28 cellular contexts compared by ENCODE assay signal in genomic region chr1:233300326-233300725, GRCh38. TPM values are rescaled to one million over a fixed set of nuclear protein-coding genes. Genes with fewer than 3 reads are reported as not detected.
DNase-seq lines count a peak whose midpoint lies in the region; ATAC-seq, FAIRE-seq and TF ChIP-seq lines count a peak whose summit lies in the region.
"Had no signal": no experiment of that assay in that cellular context is flagged by ENCODE, and none has a peak within 500 bp of the region (broad histone marks: within the 10 kb centered on the region; RNA-seq: fewer than 3 reads in every experiment).

No MANE protein-coding gene starts in this region.

- TF ChIP-seq EP300 in HepG2 (IDR thresholded peaks at IDR 0.05; ENCODE audit: low read depth in 2 of 2, low read length in 2 of 2) (no peak), HepG2 (CRISPR knock-in tag; IDR thresholded peaks at IDR 0.05; ENCODE audit: borderline replicate concordance) (no peak)

- H4K20me1 ChIP-seq in HepG2 (ENCODE audit: insufficient read depth, low read length), result no peaks in the 10 kb centered on the region

- H3K36me3 ChIP-seq in HepG2 (replicated peaks in 1 of 2; ENCODE audit: control insufficient read depth in 1 of 2, insufficient read depth in 2 of 2, low read length in 2 of 2), result no peaks in the 10 kb centered on the region
- H3K36me3 ChIP-seq: BE2C had no signal

- no peak for FAIRE-seq in HepG2 (lab: Jason Lieb, UNC)
- FAIRE-seq: GM19239, K562, RCC 7860 had no signal

- DNase-seq in activated CD4-positive, alpha-beta T cell treated with anti-CD3 and anti-CD28 coated beads, Interleukin-2, amount 10 ng/mL, durations not matched to agents 24 days and 14 days, result peak; percentile 45
- no peak for DNase-seq in activated CD4-positive, alpha-beta T cell treated with anti-CD3 and anti-CD28 coated beads for 48 hours
- DNase-seq in amniotic epithelial cell (ENCODE audit: low read depth) (peak; percentile 21), fibroblast of peridontal ligament (ENCODE audit: extremely low read depth) (peak; percentile 23), HepG2 (ENCODE audit: low spot score) (no peak), dedifferentiated amniotic fluid mesenchymal stem cell (ENCODE audit: extremely low spot score) (no peak)
- DNase-seq in effector CD4-positive, alpha-beta T cell, result no peak
- DNase-seq: BE2C; CD8-positive, alpha-beta memory T cell; DMS 273 treated with DMSO at 0.1 percent for 48 hours; DMS79; EL; GM23248; Kasumi-1; NCI-H1105 treated with DMSO at 0.1 percent for 48 hours; NCI-H146; NCI-H2029; NCI-H446; NCI-H524 treated with DMSO at 0.1 percent for 48 hours; NCI-H774; SK-N-SH had no signal

- WGBS in HepG2 (ENCODE audit: low lambda C conversion rate), result 0% methylated on average over 2 of the region's 2 CpGs

- H3K9me3 ChIP-seq in HepG2 (ENCODE audit: low read length), result no peaks in the 10 kb centered on the region
- H3K9me3 ChIP-seq: BE2C had no signal

- H3K27me3 ChIP-seq in HepG2 (ENCODE audit: control insufficient read depth in 1 of 2, insufficient read depth in 2 of 2, low read length in 2 of 2), result no peaks in the 10 kb centered on the region
- H3K27me3 ChIP-seq: BE2C had no signal

- no peak overlapping the region for H3K4me2 ChIP-seq in HepG2 (ENCODE audit: low read depth, low read length)
- H3K4me2 ChIP-seq: SK-N-SH had no signal

- TF ChIP-seq CTCF in HepG2 (CRISPR knock-in tag; IDR thresholded peaks at IDR 0.05), result no peak

- H3K9me3 Mint-ChIP-seq in activated CD4-positive, alpha-beta T cell treated with anti-CD3 and anti-CD28 coated beads, Interleukin-2, amount 10 ng/mL, durations not matched to agents 24 days and 14 days, result no peaks in the 10 kb centered on the region
- H3K9me3 Mint-ChIP-seq: CD8-positive, alpha-beta memory T cell had no signal

- no peak overlapping the region for H3K4me3 ChIP-seq in HepG2 (replicated peaks in 1 of 3; ENCODE audit: insufficient read depth in 1 of 3, low read depth in 2 of 3, low read length in 3 of 3)
- H3K4me3 ChIP-seq: GM23248, K562 had no signal

- POLR2A ChIA-PET in HepG2 (lab: Yijun Ruan, JAX), result no interaction called here

- no peak for TF ChIP-seq RAD21 in HepG2 (CRISPR knock-in tag; IDR thresholded peaks at IDR 0.05)

- intact Hi-C loops in activated CD4-positive, alpha-beta T cell treated with anti-CD3 and anti-CD28 coated beads, Interleukin-2, amount 10 ng/mL, durations not matched to agents 24 days and 14 days (cut with micrococcal nuclease), result loop anchor here (10.0 kb wide), 2 partner anchors 64 to 666 kb away; partner anchors contain the start of gene SIPA1L2
- intact Hi-C loops in HepG2 (cut with micrococcal nuclease; ENCODE audit: unreplicated experiment), result no loop called here

- no peaks in the 10 kb centered on the region for H3K79me2 ChIP-seq in HepG2 (ENCODE audit: insufficient read depth, low read length)

- H3K4me1 ChIP-seq in HepG2 (ENCODE audit: insufficient read depth, low read length), result no peaks in the 10 kb centered on the region
- H3K4me1 ChIP-seq: BE2C had no signal

- no peak overlapping the region for H3K27ac Mint-ChIP-seq in activated CD4-positive, alpha-beta T cell treated with anti-CD3 and anti-CD28 coated beads, Interleukin-2, amount 10 ng/mL, durations not matched to agents 24 days and 14 days

- ATAC-seq in GM21786 (IDR thresholded peaks at IDR 0.05; ENCODE audit: unreplicated experiment), result no peak
- ATAC-seq in HepG2, result no peak
- ATAC-seq: HCT116, K562 had no signal

- peaks cover 17% of the 10 kb centered on the region for H3K27me3 Mint-ChIP-seq in activated CD4-positive, alpha-beta T cell treated with anti-CD3 and anti-CD28 coated beads, Interleukin-2, amount 10 ng/mL, durations not matched to agents 24 days and 14 days

- BruUV-seq in HepG2 (replicated peaks; lab: Mats Ljungman, UMichigan), result no TSS peak

- in situ Hi-C loops in HepG2 (cut with HindIII; ENCODE audit: extremely low pct_ligation_motif_present, low pct_unique_long_range_greater_than_20kb), result no loop called here

- H3K27ac ChIP-seq in HepG2 (ENCODE audit: extremely low read length, insufficient read depth, low read length), result no peak overlapping the region
- H3K27ac ChIP-seq: 22Rv1, GM23248 had no signal

- no peak for TF ChIP-seq POLR2A in HepG2 (IDR thresholded peaks at IDR 0.05; ENCODE audit: insufficient read depth in 1 of 2, low read depth in 2 of 2, low read length in 2 of 2)

- CTCF ChIA-PET in HepG2 (lab: Yijun Ruan, JAX; ENCODE audit: low intra/inter-chr PET ratio, low total read pairs), result no interaction called here

- no peak overlapping the region for H2AFZ ChIP-seq in HepG2 (ENCODE audit: low read length)
- H2AFZ ChIP-seq: GM23248 had no signal

- no peak overlapping the region for H3K4me3 Mint-ChIP-seq in activated CD4-positive, alpha-beta T cell treated with anti-CD3 and anti-CD28 coated beads, Interleukin-2, amount 10 ng/mL, durations not matched to agents 24 days and 14 days
- H3K4me3 Mint-ChIP-seq: CD14-positive monocyte; CD8-positive, alpha-beta memory T cell had no signal

- no peak overlapping the region for H3K9ac ChIP-seq in HepG2 (ENCODE audit: insufficient read depth, low read depth, low read length)
- H3K9ac ChIP-seq: GM23248, SK-N-SH had no signal

- peaks cover 6% of the 10 kb centered on the region for H3K4me1 Mint-ChIP-seq in activated CD4-positive, alpha-beta T cell treated with anti-CD3 and anti-CD28 coated beads, Interleukin-2, amount 10 ng/mL, durations not matched to agents 24 days and 14 days

- H3K36me3 Mint-ChIP-seq in activated CD4-positive, alpha-beta T cell treated with anti-CD3 and anti-CD28 coated beads, Interleukin-2, amount 10 ng/mL, durations not matched to agents 24 days and 14 days (ENCODE audit: low read depth), result no peaks in the 10 kb centered on the region
- H3K36me3 Mint-ChIP-seq: CD14-positive monocyte had no signal

RNA-seq across cellular contexts. Expression of gene PCNX2, which starts 4.8 kb away (rescaled TPM):
- total RNA-seq in activated CD4-positive, alpha-beta T cell treated with anti-CD3 and anti-CD28 coated beads, Interleukin-2, amount 10 ng/mL, durations not matched to agents 24 days and 14 days, result 25.0 and 29.5 TPM in 2 replicates
- total RNA-seq in HepG2 (2016; rRNA removed; fragmentation: Illumina TruSeq; extraction: Trizol), result 0.11 TPM in 1 of 2 replicates, not detected in the other
- total RNA-seq in HepG2 (2016; cell fraction: cytosol; rRNA removed; fragmentation: Illumina TruSeq; extraction: Trizol; ENCODE audit: low read depth), result not detected in 2 replicates
- total RNA-seq in HepG2 (2016; cell fraction: insoluble cytoplasmic fraction; rRNA removed; fragmentation: Illumina TruSeq; extraction: Trizol), result not detected in 2 replicates
- total RNA-seq in HepG2 (2016; cell fraction: membrane; rRNA removed; fragmentation: Illumina TruSeq; extraction: Trizol), result not detected in 2 replicates
- total RNA-seq in HepG2 (2016; cell fraction: nucleus; rRNA removed; fragmentation: Illumina TruSeq; extraction: Trizol), result not detected in 2 replicates
- polyA plus RNA-seq in HepG2 (2011; rRNA removed), result 0.13 and 0.42 TPM in 2 replicates
- polyA plus RNA-seq in HepG2 (2011; cell fraction: cytosol; rRNA removed), result 0.06 and 0.12 TPM in 2 replicates
- 0.33 and 0.39 TPM in 2 replicates for polyA plus RNA-seq in HepG2 (2011; cell fraction: nucleus; rRNA removed)
- polyA plus RNA-seq in HepG2 (2012), result 0.21 TPM in 1 of 2 replicates, not detected in the other
- not detected in 2 replicates for polyA plus RNA-seq in HepG2 (2016; cell fraction: cytosol; fragmentation: Illumina TruSeq; extraction: Trizol; ENCODE audit: low read depth)
- polyA plus RNA-seq in HepG2 (2016; cell fraction: insoluble cytoplasmic fraction; fragmentation: Illumina TruSeq; extraction: Trizol; ENCODE audit: low read depth), result not detected in 2 replicates
- not detected in 2 replicates for polyA plus RNA-seq in HepG2 (2016; cell fraction: membrane; fragmentation: Illumina TruSeq; extraction: Trizol; ENCODE audit: low read depth)
- polyA plus RNA-seq in HepG2 (2016; cell fraction: nucleus; fragmentation: Illumina TruSeq; extraction: Trizol; ENCODE audit: insufficient read depth, low read depth), result not detected in 2 replicates
- 61.8 TPM in 1 of 2 replicates, not detected in the other for polyA minus RNA-seq in HepG2 (2011; rRNA and poly(A)+ RNA removed; ENCODE audit: low replicate concordance)
- polyA minus RNA-seq in HepG2 (2011; cell fraction: cytosol; rRNA and poly(A)+ RNA removed), result 0.26 and 0.49 TPM in 2 replicates
- 0.26 TPM in 1 of 2 replicates, not detected in the other for polyA minus RNA-seq in HepG2 (2011; cell fraction: nucleus; rRNA and poly(A)+ RNA removed)
- polyA plus RNA-seq: K562 had no signal

RNA-seq across cellular contexts. Expression of gene MAP3K21, which starts 27.2 kb away (rescaled TPM):
- total RNA-seq in activated CD4-positive, alpha-beta T cell treated with anti-CD3 and anti-CD28 coated beads, Interleukin-2, amount 10 ng/mL, durations not matched to agents 24 days and 14 days, result 1.5 and 1.6 TPM in 2 replicates
- not detected in 2 replicates for total RNA-seq in HepG2 (2016; rRNA removed; fragmentation: Illumina TruSeq; extraction: Trizol)
- total RNA-seq in HepG2 (2016; cell fraction: cytosol; rRNA removed; fragmentation: Illumina TruSeq; extraction: Trizol; ENCODE audit: low read depth), result not detected in 2 replicates
- not detected in 2 replicates for total RNA-seq in HepG2 (2016; cell fraction: insoluble cytoplasmic fraction; rRNA removed; fragmentation: Illumina TruSeq; extraction: Trizol)
- not detected in 2 replicates for total RNA-seq in HepG2 (2016; cell fraction: membrane; rRNA removed; fragmentation: Illumina TruSeq; extraction: Trizol)
- total RNA-seq in HepG2 (2016; cell fraction: nucleus; rRNA removed; fragmentation: Illumina TruSeq; extraction: Trizol), result not detected in 2 replicates
- not detected in 2 replicates for polyA plus RNA-seq in HepG2 (2011; rRNA removed)
- not detected in 2 replicates for polyA plus RNA-seq in HepG2 (2011; cell fraction: cytosol; rRNA removed)
- not detected in 2 replicates for polyA plus RNA-seq in HepG2 (2011; cell fraction: nucleus; rRNA removed)
- not detected in 2 replicates for polyA plus RNA-seq in HepG2 (2012)
- not detected in 2 replicates for polyA plus RNA-seq in HepG2 (2016; cell fraction: cytosol; fragmentation: Illumina TruSeq; extraction: Trizol; ENCODE audit: low read depth)
- not detected in 2 replicates for polyA plus RNA-seq in HepG2 (2016; cell fraction: insoluble cytoplasmic fraction; fragmentation: Illumina TruSeq; extraction: Trizol; ENCODE audit: low read depth)
- polyA plus RNA-seq in HepG2 (2016; cell fraction: membrane; fragmentation: Illumina TruSeq; extraction: Trizol; ENCODE audit: low read depth), result not detected in 2 replicates
- not detected in 2 replicates for polyA plus RNA-seq in HepG2 (2016; cell fraction: nucleus; fragmentation: Illumina TruSeq; extraction: Trizol; ENCODE audit: insufficient read depth, low read depth)
- 44.2 TPM in 1 of 2 replicates, not detected in the other for polyA minus RNA-seq in HepG2 (2011; rRNA and poly(A)+ RNA removed; ENCODE audit: low replicate concordance)
- 0.18 and 0.20 TPM in 2 replicates for polyA minus RNA-seq in HepG2 (2011; cell fraction: cytosol; rRNA and poly(A)+ RNA removed)
- polyA minus RNA-seq in HepG2 (2011; cell fraction: nucleus; rRNA and poly(A)+ RNA removed), result 0.13 and 0.25 TPM in 2 replicates
- total RNA-seq: GM23248 had no signal

Comparison
In these comparisons a context has a peak if more than half of its experiments do, and no peak if none do; other contexts are left out.
1. DNase-seq: peak in activated CD4-positive, alpha-beta T cell treated with anti-CD3 and anti-CD28 coated beads, Interleukin-2, amount 10 ng/mL, durations not matched to agents 24 days and 14 days (single experiment), amniotic epithelial cell (single experiment) and fibroblast of peridontal ligament (single experiment); none in activated CD4-positive, alpha-beta T cell treated with anti-CD3 and anti-CD28 coated beads for 48 hours (single experiment), effector CD4-positive, alpha-beta T cell (single experiment), HepG2 (single experiment) and dedifferentiated amniotic fluid mesenchymal stem cell (single experiment).
2. RNA of gene PCNX2, which starts 4.8 kb away (total RNA-seq): 25.0 to 29.5 TPM in activated CD4-positive, alpha-beta T cell treated with anti-CD3 and anti-CD28 coated beads, Interleukin-2, amount 10 ng/mL, durations not matched to agents 24 days and 14 days; 0.11 TPM in HepG2; every median in the first group is over 10 times any median in the second.